1 cellular context compared by ENCODE assay signal in genomic region chr3:14822875-14823807, GRCh38.
TF ChIP-seq lines count a peak whose summit lies in the region.

No MANE protein-coding gene starts in this region.

TF ChIP-seq in HepG2, 621 proteins besides CTCF, POLR2A, EP300 and RAD21 (continued from another document):
- TF ChIP-seq MXD3 (CRISPR knock-in tag; IDR thresholded peaks at IDR 0.05) (no peak), NFE2L1 (CRISPR knock-in tag; IDR thresholded peaks at IDR 0.05; ENCODE audit: borderline replicate concordance) (no peak), PHF8 (CRISPR knock-in tag; IDR thresholded peaks at IDR 0.05) (no peak), FIP1L1 (IDR thresholded peaks at IDR 0.05; ENCODE audit: borderline replicate concordance, insufficient read depth, low read depth, low read length) (no peak), HOXA5 (CRISPR knock-in tag; IDR thresholded peaks at IDR 0.05) (no peak), MTF1 (CRISPR knock-in tag; IDR thresholded peaks at IDR 0.05) (no peak), HBP1 (CRISPR knock-in tag; IDR thresholded peaks at IDR 0.05; ENCODE audit: low read depth) (no peak), ZFP36L1 (CRISPR knock-in tag; IDR thresholded peaks at IDR 0.05) (no peak), HOXD1 (CRISPR knock-in tag; IDR thresholded peaks at IDR 0.05) (no peak), ZNF510 (CRISPR knock-in tag; IDR thresholded peaks at IDR 0.05; ENCODE audit: low read depth) (no peak)
- TF ChIP-seq, protein P1, sequence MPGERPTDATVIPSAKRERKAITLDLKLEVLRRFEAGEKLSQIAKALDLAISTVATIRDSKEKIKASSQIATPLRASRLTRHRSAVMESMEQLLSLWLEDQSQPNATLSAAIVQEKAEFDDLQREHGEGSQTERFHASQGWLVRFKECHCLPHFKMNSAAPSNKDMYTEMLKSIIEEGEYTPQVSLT (CRISPR knock-in tag; IDR thresholded peaks at IDR 0.05; ENCODE audit: borderline replicate concordance, low read depth): no peak
